20 cellular contexts compared by ENCODE assay signal in genomic region chr9:1880038-1880565, GRCh38.
DNase-seq lines count a peak whose midpoint lies in the region; ATAC-seq and TF ChIP-seq lines count a peak whose summit lies in the region.
"Had no signal": no experiment of that assay in that cellular context is flagged by ENCODE, and none has a peak within 500 bp of the region (broad histone marks: within the 10 kb centered on the region; RNA-seq: fewer than 3 reads in every experiment).

No MANE protein-coding gene starts in this region.

- no peak overlapping the region for H3K4me3 ChIP-seq in esophagus muscularis mucosa
- H3K4me3 ChIP-seq: A549, BLaER1, MG63, skin epidermis, suprapubic skin had no signal

- no peaks in the 10 kb centered on the region for H3K27me3 ChIP-seq in esophagus muscularis mucosa
- H3K27me3 ChIP-seq: BLaER1, MG63, neutrophil, suprapubic skin had no signal

- DNase-seq in activated CD8-positive, alpha-beta T cell treated with anti-CD3 and anti-CD28 coated beads for 36 hours: peak; percentile 29
- DNase-seq in activated CD8-positive, alpha-beta T cell treated with anti-CD3 and anti-CD28 coated beads, Interleukin-2, amount 10 ng/mL, durations not matched to agents 7 days and 5 days: no peak
- DNase-seq in esophagus muscularis mucosa (ENCODE audit: extremely low spot score) (peak; percentile 57), AG20443 (ENCODE audit: low spot score) (no peak), DMS 273 treated with DMSO at 0.1 percent for 48 hours (lab: John Stamatoyannopoulos, UW) (no peak), GM19240 (ENCODE audit: insufficient read length, low spot score) (no peak)
- DNase-seq: foreskin fibroblast; immature natural killer cell; MG63; NCI-H1417 treated with DMSO at 0.1 percent for 48 hours; NCI-H526; stimulated activated CD8-positive, alpha-beta memory T cell treated with anti-CD3 and anti-CD28 coated beads, Interleukin-4, amount 100 ng/mL, for 48 hours had no signal

- TF ChIP-seq EP300 in esophagus muscularis mucosa (IDR thresholded peaks at IDR 0.05): no peak

- POLR2A ChIA-PET in activated CD8-positive, alpha-beta T cell treated with anti-CD3 and anti-CD28 coated beads for 36 hours (lab: Charles Lee): no interaction called here
- POLR2A ChIA-PET in activated CD8-positive, alpha-beta T cell treated with anti-CD3 and anti-CD28 coated beads, Interleukin-2, amount 10 ng/mL, durations not matched to agents 7 days and 5 days (lab: Charles Lee): no interaction called here

- no peak for TF ChIP-seq CTCF in activated CD8-positive, alpha-beta T cell treated with anti-CD3 and anti-CD28 coated beads for 36 hours (IDR thresholded peaks at IDR 0.05)
- TF ChIP-seq CTCF in GM12873 (IDR thresholded peaks at IDR 0.05; ENCODE audit: insufficient read depth, low read depth, low read length, missing control alignments) (peak; percentile 23), esophagus muscularis mucosa (IDR thresholded peaks at IDR 0.05) (no peak)

- H3K36me3 Mint-ChIP-seq in activated CD8-positive, alpha-beta T cell treated with anti-CD3 and anti-CD28 coated beads for 36 hours (ENCODE audit: low read depth): no peaks in the 10 kb centered on the region
- H3K36me3 Mint-ChIP-seq in activated CD8-positive, alpha-beta T cell treated with anti-CD3 and anti-CD28 coated beads, Interleukin-2, amount 10 ng/mL, durations not matched to agents 7 days and 5 days (ENCODE audit: low read depth): no peaks in the 10 kb centered on the region
- H3K36me3 Mint-ChIP-seq: immature natural killer cell had no signal

- no peak overlapping the region for H3K4me3 Mint-ChIP-seq in activated CD8-positive, alpha-beta T cell treated with anti-CD3 and anti-CD28 coated beads for 36 hours
- no peak overlapping the region for H3K4me3 Mint-ChIP-seq in activated CD8-positive, alpha-beta T cell treated with anti-CD3 and anti-CD28 coated beads, Interleukin-2, amount 10 ng/mL, durations not matched to agents 7 days and 5 days
- H3K4me3 Mint-ChIP-seq: central memory CD8-positive, alpha-beta T cell; immature natural killer cell had no signal

- 88% methylated on average over 4 of the region's 4 CpGs for WGBS in esophagus muscularis mucosa

- CTCF ChIA-PET in activated CD8-positive, alpha-beta T cell treated with anti-CD3 and anti-CD28 coated beads for 36 hours (lab: Charles Lee): interaction anchor here (1.7 kb wide), 1 partner anchor 10 kb away, joined by 5 read pairs; no protein-coding TSS in a partner anchor
- CTCF ChIA-PET in activated CD8-positive, alpha-beta T cell treated with anti-CD3 and anti-CD28 coated beads, Interleukin-2, amount 10 ng/mL, durations not matched to agents 7 days and 5 days (lab: Charles Lee): no interaction called here

- ATAC-seq in activated CD8-positive, alpha-beta T cell treated with anti-CD3 and anti-CD28 coated beads for 36 hours: peak; percentile 9
- no peak for ATAC-seq in activated CD8-positive, alpha-beta T cell treated with anti-CD3 and anti-CD28 coated beads, Interleukin-2, amount 10 ng/mL, durations not matched to agents 7 days and 5 days
- ATAC-seq in HG02610 (IDR thresholded peaks at IDR 0.05; ENCODE audit: unreplicated experiment): peak; percentile 28
- ATAC-seq: A549 had no signal

- no peak for TF ChIP-seq POLR2A in esophagus muscularis mucosa (IDR thresholded peaks at IDR 0.05; ENCODE audit: low read depth)

- no peak overlapping the region for H3K27ac Mint-ChIP-seq in activated CD8-positive, alpha-beta T cell treated with anti-CD3 and anti-CD28 coated beads for 36 hours
- H3K27ac Mint-ChIP-seq in activated CD8-positive, alpha-beta T cell treated with anti-CD3 and anti-CD28 coated beads, Interleukin-2, amount 10 ng/mL, durations not matched to agents 7 days and 5 days: no peak overlapping the region
- H3K27ac Mint-ChIP-seq: immature natural killer cell had no signal

- no peaks in the 10 kb centered on the region for H3K9me3 Mint-ChIP-seq in activated CD8-positive, alpha-beta T cell treated with anti-CD3 and anti-CD28 coated beads for 36 hours
- no peaks in the 10 kb centered on the region for H3K9me3 Mint-ChIP-seq in activated CD8-positive, alpha-beta T cell treated with anti-CD3 and anti-CD28 coated beads, Interleukin-2, amount 10 ng/mL, durations not matched to agents 7 days and 5 days (ENCODE audit: insufficient read depth)
- H3K9me3 Mint-ChIP-seq: central memory CD8-positive, alpha-beta T cell; immature natural killer cell had no signal

- no peaks in the 10 kb centered on the region for H3K9me3 ChIP-seq in esophagus muscularis mucosa
- H3K9me3 ChIP-seq: A549, BLaER1, MG63, neutrophil, suprapubic skin had no signal

- intact Hi-C loops in activated CD8-positive, alpha-beta T cell treated with anti-CD3 and anti-CD28 coated beads for 36 hours (cut with micrococcal nuclease): no loop called here
- intact Hi-C loops in esophagus muscularis mucosa (cut with DNase I): no loop called here

- H3K4me1 Mint-ChIP-seq in activated CD8-positive, alpha-beta T cell treated with anti-CD3 and anti-CD28 coated beads for 36 hours (ENCODE audit: low read depth): peaks cover 28% of the 10 kb centered on the region
- H3K4me1 Mint-ChIP-seq in activated CD8-positive, alpha-beta T cell treated with anti-CD3 and anti-CD28 coated beads, Interleukin-2, amount 10 ng/mL, durations not matched to agents 7 days and 5 days (ENCODE audit: low read depth): no peaks in the 10 kb centered on the region
- H3K4me1 Mint-ChIP-seq: immature natural killer cell had no signal

- peaks cover 11% of the 10 kb centered on the region for H3K27me3 Mint-ChIP-seq in activated CD8-positive, alpha-beta T cell treated with anti-CD3 and anti-CD28 coated beads for 36 hours
- no peaks in the 10 kb centered on the region for H3K27me3 Mint-ChIP-seq in activated CD8-positive, alpha-beta T cell treated with anti-CD3 and anti-CD28 coated beads, Interleukin-2, amount 10 ng/mL, durations not matched to agents 7 days and 5 days (ENCODE audit: low read depth)

- H3K4me1 ChIP-seq in esophagus muscularis mucosa: no peaks in the 10 kb centered on the region
- H3K4me1 ChIP-seq: A549, suprapubic skin had no signal

- H3K27ac ChIP-seq in esophagus muscularis mucosa (replicated peaks in 1 of 4): no peak overlapping the region
- H3K27ac ChIP-seq: A549, BLaER1, neutrophil, suprapubic skin had no signal

- no peaks in the 10 kb centered on the region for H3K36me3 ChIP-seq in esophagus muscularis mucosa
- H3K36me3 ChIP-seq: BLaER1, MG63, neutrophil, suprapubic skin had no signal

Comparison
In these comparisons a context has a peak if more than half of its experiments do, and no peak if none do; other contexts are left out.
1. DNase-seq: peak in activated CD8-positive, alpha-beta T cell treated with anti-CD3 and anti-CD28 coated beads for 36 hours (single experiment) and esophagus muscularis mucosa (single experiment); none in activated CD8-positive, alpha-beta T cell treated with anti-CD3 and anti-CD28 coated beads, Interleukin-2, amount 10 ng/mL, durations not matched to agents 7 days and 5 days (single experiment), AG20443 (single experiment), DMS 273 treated with DMSO at 0.1 percent for 48 hours (single experiment) and GM19240 (single experiment).